ENCODE assay signal across 1 cellular context in genomic region chr11:77074626-77075221, GRCh38.
TF ChIP-seq lines count a peak whose summit lies in the region.

No MANE protein-coding gene starts in this region.

TF ChIP-seq in H1, 55 proteins besides CTCF, POLR2A, EP300 and RAD21:
- no peak for TF ChIP-seq CREB1 (IDR thresholded peaks at IDR 0.05)
- no peak for TF ChIP-seq POLR2AphosphoS5 (IDR thresholded peaks at IDR 0.05; ENCODE audit: low read depth, low read length)
- no peak for TF ChIP-seq POU5F1 (IDR thresholded peaks at IDR 0.05; ENCODE audit: low read depth, low read length)
- TF ChIP-seq CHD1 (IDR thresholded peaks at IDR 0.05; ENCODE audit: low read depth, low read length) = no peak
- no peak for TF ChIP-seq YY1 (IDR thresholded peaks at IDR 0.05; ENCODE audit: low read depth, low read length)
- no peak for TF ChIP-seq BRCA1 (IDR thresholded peaks at IDR 0.05; ENCODE audit: low read depth, low read length)
- no peak for TF ChIP-seq ASH2L (IDR thresholded peaks at IDR 0.05; ENCODE audit: low read length)
- no peak for TF ChIP-seq ATF3 (IDR thresholded peaks at IDR 0.05; ENCODE audit: insufficient read depth, low read depth, low read length)
- TF ChIP-seq, protein P1, sequence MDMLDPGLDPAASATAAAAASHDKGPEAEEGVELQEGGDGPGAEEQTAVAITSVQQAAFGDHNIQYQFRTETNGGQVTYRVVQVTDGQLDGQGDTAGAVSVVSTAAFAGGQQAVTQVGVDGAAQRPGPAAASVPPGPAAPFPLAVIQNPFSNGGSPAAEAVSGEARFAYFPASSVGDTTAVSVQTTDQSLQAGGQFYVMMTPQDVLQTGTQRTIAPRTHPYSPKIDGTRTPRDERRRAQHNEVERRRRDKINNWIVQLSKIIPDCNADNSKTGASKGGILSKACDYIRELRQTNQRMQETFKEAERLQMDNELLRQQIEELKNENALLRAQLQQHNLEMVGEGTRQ (IDR thresholded peaks at IDR 0.05; ENCODE audit: low read length) = no peak
- TF ChIP-seq CHD2 (IDR thresholded peaks at IDR 0.05; ENCODE audit: low read length) = no peak
- no peak for TF ChIP-seq SP4 (IDR thresholded peaks at IDR 0.05; ENCODE audit: low read length)
- TF ChIP-seq TEAD4 (IDR thresholded peaks at IDR 0.05; ENCODE audit: low read depth, low read length) = no peak
- TF ChIP-seq RFX5 (IDR thresholded peaks at IDR 0.05; ENCODE audit: borderline replicate concordance, low read depth, low read length) = no peak
- TF ChIP-seq KDM5A (IDR thresholded peaks at IDR 0.05; ENCODE audit: low read length) = no peak
- TF ChIP-seq SIX5 (IDR thresholded peaks at IDR 0.05; ENCODE audit: low read depth, low read length) = no peak
- TF ChIP-seq RNF2 (IDR thresholded peaks at IDR 0.05; ENCODE audit: borderline replicate concordance, low read depth, low read length, missing control alignments, poor library complexity, severe bottlenecking) = no peak
